In genomic region chr16:2082171-2082982, GRCh38 we compare ENCODE assay signal across 8 cellular contexts.
DNase-seq lines count a peak whose midpoint lies in the region; ATAC-seq, FAIRE-seq and TF ChIP-seq lines count a peak whose summit lies in the region.
"Had no signal": no experiment of that assay in that cellular context is flagged by ENCODE, and none has a peak within 500 bp of the region (broad histone marks: within the 10 kb centered on the region; RNA-seq: fewer than 3 reads in every experiment).

No MANE protein-coding gene starts in this region.

- no peak overlapping the region for H3K9ac ChIP-seq in stomach smooth muscle (ENCODE audit: low read length in 2 of 2)

- H3K36me3 ChIP-seq in stomach smooth muscle (ENCODE audit: control insufficient read depth in 2 of 2, insufficient read depth in 2 of 2, low read length in 2 of 2) = peaks cover 18 to 26% of the 10 kb centered on the region in 2 donors

- DNase-seq in LNCaP clone FGC (ENCODE audit: low read depth) = peak; percentile 95
- DNase-seq in amniotic epithelial cell (ENCODE audit: low read depth) = peak; percentile 76
- no peak for DNase-seq in D721Med (ENCODE audit: insufficient read length, low spot score)
- DNase-seq in activated CD8-positive, alpha-beta memory T cell treated with anti-CD3 and anti-CD28 coated beads for 24 hours = no peak

- no peaks in the 10 kb centered on the region for H3K9me3 ChIP-seq in stomach smooth muscle (ENCODE audit: control insufficient read depth in 2 of 2, low read length in 2 of 2)

- no peak for ATAC-seq in HG02981 (IDR thresholded peaks at IDR 0.05; ENCODE audit: unreplicated experiment)

- TF ChIP-seq CTCF in LNCaP clone FGC (IDR thresholded peaks at IDR 0.05; ENCODE audit: control insufficient read depth, extremely low read depth, insufficient read depth) (peak; percentile 63), D721Med (IDR thresholded peaks at IDR 0.05; ENCODE audit: insufficient read depth, missing control alignments) (no peak)

- FAIRE-seq in islet of Langerhans (lab: Jason Lieb, UNC) (peak; percentile 33), D721Med (lab: Jason Lieb, UNC) (no peak)
- FAIRE-seq: GM18507 had no signal

- peak overlapping the region; percentile 41 for H3K27ac ChIP-seq in stomach smooth muscle (ENCODE audit: low read length)

- no peaks in the 10 kb centered on the region for H3K27me3 ChIP-seq in stomach smooth muscle (ENCODE audit: control insufficient read depth in 1 of 2, insufficient read depth in 2 of 2, low read length in 2 of 2)

- H3K4me1 ChIP-seq in stomach smooth muscle (ENCODE audit: control insufficient read depth, insufficient read depth, low read length) = peaks cover 34% of the 10 kb centered on the region

- H3K4me3 ChIP-seq in LNCaP clone FGC (ENCODE audit: low read depth, low read length) = no peak overlapping the region
- H3K4me3 ChIP-seq in stomach smooth muscle (ENCODE audit: low read length in 2 of 2) = no peak overlapping the region

Comparison
In these comparisons a context has a peak if more than half of its experiments do, and no peak if none do; other contexts are left out.
1. DNase-seq: peak in LNCaP clone FGC (single experiment) and amniotic epithelial cell (single experiment); none in D721Med (single experiment) and activated CD8-positive, alpha-beta memory T cell treated with anti-CD3 and anti-CD28 coated beads for 24 hours (single experiment).